ENCODE assay signal across 8 cellular contexts in the genomic region with DNA sequence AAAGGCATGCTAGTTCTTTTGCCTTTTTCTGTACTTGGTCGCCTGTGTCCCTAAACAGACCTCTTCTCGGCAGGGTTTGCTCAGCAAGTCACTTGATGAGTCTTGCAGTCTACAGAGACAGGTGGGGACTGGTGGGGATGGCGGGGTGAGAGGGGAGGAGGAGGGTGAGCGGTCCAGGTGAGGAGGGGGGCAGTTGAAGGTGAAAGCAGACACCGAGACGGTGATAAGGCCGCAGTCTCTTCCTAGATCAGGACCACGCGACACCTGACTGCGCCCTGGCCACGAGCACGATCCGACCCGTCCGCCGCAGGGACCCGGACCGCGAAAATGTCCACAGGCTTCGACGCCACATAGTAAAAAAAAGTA. TPM values are rescaled to one million over a fixed set of nuclear protein-coding genes. Genes with fewer than 3 reads are reported as not detected.
DNase-seq lines count a peak whose midpoint lies in the region; ATAC-seq and TF ChIP-seq lines count a peak whose summit lies in the region.

No MANE protein-coding gene starts in this region.

- no peaks in the 10 kb centered on the region for H3K4me1 ChIP-seq in endodermal cell (ENCODE audit: control insufficient read depth, insufficient read depth, low read length)

- H3K27me3 Mint-ChIP-seq in T-helper 17 cell = no peaks in the 10 kb centered on the region
- peaks cover 26% of the 10 kb centered on the region for H3K27me3 Mint-ChIP-seq in endodermal cell (ENCODE audit: insufficient read depth)
- H3K27me3 Mint-ChIP-seq in natural killer cell (ENCODE audit: low read depth in 2 of 2) = no peaks in the 10 kb centered on the region

- H3K4me3 ChIP-seq in endodermal cell (ENCODE audit: low read length) = peak overlapping the region; percentile 87

- DNase-seq in NCI-H2029 (lab: John Stamatoyannopoulos, UW) = peak; percentile 65
- DNase-seq in NCI-H2029 treated with DMSO at 0.1 percent for 48 hours (lab: John Stamatoyannopoulos, UW) = no peak
- DNase-seq in T-helper 17 cell = peak in 2 of 3 donors; percentile 12 to 17
- DNase-seq in endodermal cell = no peak
- peak; percentile 16 for DNase-seq in natural killer cell
- no peak for DNase-seq in mesenteric fat pad (ENCODE audit: low spot score)

- peak overlapping the region; percentile 82 for H3K9ac ChIP-seq in endodermal cell (ENCODE audit: extremely low read depth, low read length, poor library complexity, severe bottlenecking)

- ATAC-seq in HG03064 (IDR thresholded peaks at IDR 0.05; ENCODE audit: low read depth, unreplicated experiment) (peak; percentile 22), T-helper 17 cell (peak; percentile 16), natural killer cell (peak in 1 of 3 donors; percentile 14), HG02759 (IDR thresholded peaks at IDR 0.05; ENCODE audit: unreplicated experiment) (no peak)

- H3K9me3 Mint-ChIP-seq in endodermal cell (peaks cover 2% of the 10 kb centered on the region), natural killer cell (no peaks in the 10 kb centered on the region)

- TF ChIP-seq CTCF in endodermal cell (conservative IDR thresholded peaks at IDR 0.05) = no peak
- no peak for TF ChIP-seq CTCF in natural killer cell (IDR thresholded peaks at IDR 0.05)

- peak overlapping the region; percentile 93 for H3K27ac ChIP-seq in endodermal cell (ENCODE audit: low read depth, low read length)

- 0 to 1% methylated on average over 6 to 21 of the region's 21 CpGs for WGBS in endodermal cell (ENCODE audit: insufficient coverage in 1 of 2, insufficient read length in 1 of 2), 2 experiments

- H3K4me1 Mint-ChIP-seq in T-helper 17 cell = peaks cover 12% of the 10 kb centered on the region
- peaks cover 12% of the 10 kb centered on the region for H3K4me1 Mint-ChIP-seq in endodermal cell
- peaks cover 18% of the 10 kb centered on the region in 2 donors for H3K4me1 Mint-ChIP-seq in natural killer cell

- H3K27ac Mint-ChIP-seq in T-helper 17 cell (peak overlapping the region; percentile 89), endodermal cell (peak overlapping the region; percentile 66), natural killer cell (peak overlapping the region; percentile 83 to 85)

- H3K4me3 Mint-ChIP-seq in T-helper 17 cell (peak overlapping the region; percentile 91), endodermal cell (peak overlapping the region; percentile 74), natural killer cell (peak overlapping the region; percentile 91)

- H3K9me3 ChIP-seq in T-helper 17 cell (ENCODE audit: control insufficient read depth, low read length, poor library complexity, severe bottlenecking) (no peaks in the 10 kb centered on the region), endodermal cell (ENCODE audit: control insufficient read depth, low read length) (no peaks in the 10 kb centered on the region)

- H3K36me3 Mint-ChIP-seq in T-helper 17 cell (ENCODE audit: low read depth) (no peaks in the 10 kb centered on the region), endodermal cell (ENCODE audit: low read depth) (peaks cover 4% of the 10 kb centered on the region), natural killer cell (no peaks in the 10 kb centered on the region)

- intact Hi-C loops in natural killer cell (cut with micrococcal nuclease) = loop anchor here (1.0 to 5.0 kb wide), 2 partner anchors 101 to 754 kb away; partner anchors contain the start of gene SDHAF3

- no peaks in the 10 kb centered on the region for H3K27me3 ChIP-seq in endodermal cell (ENCODE audit: control insufficient read depth, insufficient read depth, low read length, poor library complexity, severe bottlenecking)

- peaks cover 14% of the 10 kb centered on the region for H3K36me3 ChIP-seq in endodermal cell (ENCODE audit: control insufficient read depth, insufficient read depth, low read length)

RNA-seq across cellular contexts. Expression of gene ASNS, which starts 0.6 kb away (rescaled TPM):
- total RNA-seq in T-helper 17 cell (10 to 100 TPM; 22.1 to 22.7 TPM), endodermal cell (10 to 100 TPM; 23.5 to 34.4 TPM), natural killer cell (10 to 100 TPM; 13.4 to 18.8 (median 16.7) TPM), mesenteric fat pad (15.3 TPM)
- 115 TPM for polyA plus RNA-seq in endodermal cell (2013, experiment 1 of 2)
- 57.6 TPM for polyA plus RNA-seq in endodermal cell (2013, experiment 2 of 2)

Comparison
In these comparisons a context has a peak if more than half of its experiments do, and no peak if none do; other contexts are left out.
1. DNase-seq: peak in NCI-H2029 (single experiment), T-helper 17 cell (2 of 3) and natural killer cell (single experiment); none in NCI-H2029 treated with DMSO at 0.1 percent for 48 hours (single experiment), endodermal cell (single experiment) and mesenteric fat pad (single experiment).
2. Peak in every context shown above with its lines, with median percentiles within 50 percentile points of each other: H3K27ac Mint-ChIP-seq and H3K4me3 Mint-ChIP-seq.